In genomic region chr2:94871226-94872087, GRCh38 we compare ENCODE assay signal across 16 cellular contexts. TPM values are rescaled to one million over a fixed set of nuclear protein-coding genes. Genes with fewer than 3 reads are reported as not detected.
A peak's percentile ranks its signal among the peaks of the same experiment; 100 is the strongest.
DNase-seq lines count a peak whose midpoint lies in the region; TF ChIP-seq lines count a peak whose summit lies in the region.
"Had no signal": no experiment of that assay in that cellular context is flagged by ENCODE, and none has a peak within 500 bp of the region (broad histone marks: within the 10 kb centered on the region; RNA-seq: fewer than 3 reads in every experiment).

Gene TEKT4 (plus strand): TSS chr2:94871430. CDS start chr2:94871580, 150 bp downstream.

- no peaks in the 10 kb centered on the region for H3K36me3 ChIP-seq in neuron (ENCODE audit: insufficient read depth, low read length)
- no peaks in the 10 kb centered on the region for H3K36me3 ChIP-seq in sigmoid colon

- H3K36me3 Mint-ChIP-seq in activated naive CD4-positive, alpha-beta T cell treated with anti-CD3 and anti-CD28 coated beads, Interleukin-2, amount 10 ng/mL, durations not matched to agents 7 days and 5 days, result no peaks in the 10 kb centered on the region
- H3K36me3 Mint-ChIP-seq in HFFc6 (ENCODE audit: low read depth), result no peaks in the 10 kb centered on the region

- intact Hi-C loops in sigmoid colon (cut with DNase I), result no loop called here

- H3K4me1 ChIP-seq in neuron (ENCODE audit: insufficient read depth, low read length), result no peaks in the 10 kb centered on the region
- peaks cover 0 to 5% (median 2%) of the 10 kb centered on the region in 4 donors for H3K4me1 ChIP-seq in sigmoid colon
- H3K4me1 ChIP-seq: Caco-2 had no signal

- no peak for TF ChIP-seq EP300 in sigmoid colon (IDR thresholded peaks at IDR 0.05)

- DNase-seq in DMS79 treated with DMSO at 0.1 percent for 48 hours (lab: John Stamatoyannopoulos, UW), result peak; percentile 18
- DNase-seq in Kasumi-1 (lab: John Stamatoyannopoulos, UW), result peak; percentile 13 to 28
- peak; percentile 7 for DNase-seq in dermis blood vessel endothelial cell
- DNase-seq in activated naive CD4-positive, alpha-beta T cell treated with anti-CD3 and anti-CD28 coated beads, Interleukin-2, amount 10 ng/mL, durations not matched to agents 7 days and 5 days, result no peak
- DNase-seq in sigmoid colon, result no peak
- no peak for DNase-seq in activated gamma-delta T cell treated with Interleukin-2 at 50 U/mL for 16 hours
- no peak for DNase-seq in HFFc6
- DNase-seq: activated T-cell treated with anti-CD3 and anti-CD28 coated beads for 4 hours; foreskin melanocyte; NCI-H1436; stimulated activated CD4-positive, alpha-beta T cell treated with anti-CD3 and anti-CD28 coated beads, Interleukin-2, amount 100 ng/mL, for 48 hours; SW 1271 had no signal

- no peak for TF ChIP-seq POLR2A in sigmoid colon (IDR thresholded peaks at IDR 0.05)

- H3K4me1 Mint-ChIP-seq in activated naive CD4-positive, alpha-beta T cell treated with anti-CD3 and anti-CD28 coated beads, Interleukin-2, amount 10 ng/mL, durations not matched to agents 7 days and 5 days, result no peaks in the 10 kb centered on the region
- H3K4me1 Mint-ChIP-seq in HFFc6 (ENCODE audit: low read depth), result no peaks in the 10 kb centered on the region
- H3K4me1 Mint-ChIP-seq: central memory CD8-positive, alpha-beta T cell had no signal

- 52 to 57% methylated on average over 59 of the region's 59 CpGs for WGBS in sigmoid colon, 2 donors

- TF ChIP-seq CTCF in sigmoid colon (IDR thresholded peaks at IDR 0.05) (no peak), HFFc6 (IDR thresholded peaks at IDR 0.05) (no peak)

- peaks cover 23% of the 10 kb centered on the region for H3K27me3 ChIP-seq in neuron (ENCODE audit: insufficient read depth, low read length)
- peaks cover 5 to 47% (median 21%) of the 10 kb centered on the region in 3 donors for H3K27me3 ChIP-seq in sigmoid colon

- no peak within 1 kb of the TSS for H3K4me3 Mint-ChIP-seq in activated naive CD4-positive, alpha-beta T cell treated with anti-CD3 and anti-CD28 coated beads, Interleukin-2, amount 10 ng/mL, durations not matched to agents 7 days and 5 days
- no peak within 1 kb of the TSS for H3K4me3 Mint-ChIP-seq in HFFc6
- H3K4me3 Mint-ChIP-seq: central memory CD8-positive, alpha-beta T cell had no signal

- no peaks in the 10 kb centered on the region for H3K9me3 ChIP-seq in neuron (ENCODE audit: low read length)
- no peaks in the 10 kb centered on the region for H3K9me3 ChIP-seq in sigmoid colon
- H3K9me3 ChIP-seq: Caco-2 had no signal

- H3K27ac ChIP-seq in sigmoid colon, result no peak within 1 kb of the TSS

- H3K4me3 ChIP-seq in neuron (ENCODE audit: low read length), result peak within 1 kb of the TSS; percentile 18
- no peak within 1 kb of the TSS for H3K4me3 ChIP-seq in sigmoid colon

- CTCF ChIA-PET in activated naive CD4-positive, alpha-beta T cell treated with anti-CD3 and anti-CD28 coated beads, Interleukin-2, amount 10 ng/mL, durations not matched to agents 7 days and 5 days (lab: Charles Lee), result interaction anchor here (0.6 to 1.7 kb wide), 2 partner anchors 10 to 205 kb away, joined by 3 to 9 read pairs; no protein-coding TSS in a partner anchor

- H3K9me3 Mint-ChIP-seq in activated naive CD4-positive, alpha-beta T cell treated with anti-CD3 and anti-CD28 coated beads, Interleukin-2, amount 10 ng/mL, durations not matched to agents 7 days and 5 days, result no peaks in the 10 kb centered on the region
- H3K9me3 Mint-ChIP-seq in HFFc6, result no peaks in the 10 kb centered on the region
- H3K9me3 Mint-ChIP-seq: central memory CD8-positive, alpha-beta T cell had no signal

- no peak within 1 kb of the TSS for H3K27ac Mint-ChIP-seq in activated naive CD4-positive, alpha-beta T cell treated with anti-CD3 and anti-CD28 coated beads, Interleukin-2, amount 10 ng/mL, durations not matched to agents 7 days and 5 days
- no peak within 1 kb of the TSS for H3K27ac Mint-ChIP-seq in HFFc6

- peaks cover 60% of the 10 kb centered on the region for H3K27me3 Mint-ChIP-seq in activated naive CD4-positive, alpha-beta T cell treated with anti-CD3 and anti-CD28 coated beads, Interleukin-2, amount 10 ng/mL, durations not matched to agents 7 days and 5 days
- H3K27me3 Mint-ChIP-seq in HFFc6 (ENCODE audit: insufficient read depth), result peaks cover 7% of the 10 kb centered on the region; the same call in 1 of the 2 replicates
- H3K27me3 Mint-ChIP-seq: central memory CD8-positive, alpha-beta T cell had no signal

- peak within 1 kb of the TSS; percentile 23 for H2AFZ ChIP-seq in neuron (ENCODE audit: low read depth, low read length)

RNA-seq across cellular contexts. Expression of gene TEKT4, which starts in this region (rescaled TPM):
- not detected in 2 replicates for total RNA-seq in dermis blood vessel endothelial cell
- total RNA-seq in sigmoid colon, result not detected
- polyA plus RNA-seq in sigmoid colon, result not detected
- total RNA-seq in HFFc6 (2021; fragmentation: NEBNext Ultra II Directional; extraction: Animal tissue kit (Norgen Biotek cat#: 25700)), result not detected
- total RNA-seq: Caco-2, ureter had no signal

Comparison
In these comparisons a context has a peak if more than half of its experiments do, and no peak if none do; other contexts are left out.
1. Peak in DNase-seq in dermis blood vessel endothelial cell; RNA of the gene not detected or under 1 TPM.
2. DNase-seq: peak in DMS79 treated with DMSO at 0.1 percent for 48 hours (single experiment) and Kasumi-1 (2 of 2); none in activated naive CD4-positive, alpha-beta T cell treated with anti-CD3 and anti-CD28 coated beads, Interleukin-2, amount 10 ng/mL, durations not matched to agents 7 days and 5 days (single experiment), sigmoid colon (single experiment), activated gamma-delta T cell treated with Interleukin-2 at 50 U/mL for 16 hours (single experiment) and HFFc6 (single experiment).